ENCODE assay signal across 9 cellular contexts in the genomic region with DNA sequence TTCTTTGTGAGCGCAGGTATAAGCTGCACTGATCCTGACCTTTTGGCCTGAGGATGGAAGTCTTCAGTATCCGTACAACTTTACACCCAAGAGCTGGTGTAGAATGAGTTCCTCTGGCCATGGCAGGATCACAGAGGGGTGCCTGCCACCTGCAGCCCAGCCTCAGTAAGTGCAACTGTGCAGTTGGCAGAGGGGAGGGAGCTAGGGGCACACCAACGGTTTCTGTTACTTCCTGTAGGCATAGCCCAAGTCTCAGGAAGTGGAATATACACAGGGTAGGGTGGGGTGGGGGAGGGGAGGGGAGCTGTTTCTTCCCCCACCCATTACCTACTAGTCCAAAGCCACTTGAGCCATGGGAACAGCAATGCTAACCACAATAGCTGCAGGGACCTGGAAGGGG.
DNase-seq lines count a peak whose midpoint lies in the region; ATAC-seq and TF ChIP-seq lines count a peak whose summit lies in the region.
"Had no signal": no experiment of that assay in that cellular context is flagged by ENCODE, and none has a peak within 500 bp of the region (broad histone marks: within the 10 kb centered on the region; RNA-seq: fewer than 3 reads in every experiment).

No MANE protein-coding gene starts in this region.

- H3K4me3 ChIP-seq in AG09309 (ENCODE audit: control insufficient read depth, low read depth, low read length) (no peak overlapping the region), MM.1S (ENCODE audit: low read length) (no peak overlapping the region), fibroblast of villous mesenchyme (ENCODE audit: low read depth, low read length) (no peak overlapping the region), prostate gland (no peak overlapping the region)
- H3K4me3 ChIP-seq: HAP-1 had no signal

- POLR2A ChIA-PET in activated CD8-positive, alpha-beta T cell treated with anti-CD3 and anti-CD28 coated beads, Interleukin-2, amount 10 ng/mL, durations not matched to agents 7 days and 5 days (lab: Charles Lee), result no interaction called here

- no peaks in the 10 kb centered on the region for H3K79me2 ChIP-seq in MM.1S (ENCODE audit: low read length)

- peak; percentile 75 for TF ChIP-seq CTCF in AG09309 (IDR thresholded peaks at IDR 0.05; ENCODE audit: control insufficient read depth, insufficient read depth, low read depth, low read length, missing control alignments)
- TF ChIP-seq CTCF in MM.1S (IDR thresholded peaks at IDR 0.05; ENCODE audit: low read length), result peak; percentile 33
- peak; percentile 72 for TF ChIP-seq CTCF in fibroblast of villous mesenchyme (IDR thresholded peaks at IDR 0.05; ENCODE audit: insufficient read depth, low read depth, low read length)
- TF ChIP-seq CTCF in prostate gland (IDR thresholded peaks at IDR 0.05), result peak; percentile 25 to 60 (median 52)

- WGBS in prostate gland, result 29% methylated on average over 3 of the region's 3 CpGs

- no peaks in the 10 kb centered on the region for H4K20me1 ChIP-seq in MM.1S (ENCODE audit: insufficient read depth, low read length)

- peak overlapping the region; percentile 62 for H3K27ac Mint-ChIP-seq in activated CD8-positive, alpha-beta T cell treated with anti-CD3 and anti-CD28 coated beads, Interleukin-2, amount 10 ng/mL, durations not matched to agents 7 days and 5 days

- no peak overlapping the region for H3K4me2 ChIP-seq in MM.1S (ENCODE audit: low read depth, low read length)

- H3K4me1 ChIP-seq in MM.1S (ENCODE audit: low read length) (no peaks in the 10 kb centered on the region), prostate gland (replicated peaks) (no peaks in the 10 kb centered on the region)
- H3K4me1 ChIP-seq: HAP-1 had no signal

- H3K4me1 Mint-ChIP-seq in activated CD8-positive, alpha-beta T cell treated with anti-CD3 and anti-CD28 coated beads, Interleukin-2, amount 10 ng/mL, durations not matched to agents 7 days and 5 days (ENCODE audit: low read depth), result peaks cover 34% of the 10 kb centered on the region

- H3K4me3 Mint-ChIP-seq in activated CD8-positive, alpha-beta T cell treated with anti-CD3 and anti-CD28 coated beads, Interleukin-2, amount 10 ng/mL, durations not matched to agents 7 days and 5 days, result no peak overlapping the region

- CTCF ChIA-PET in activated CD8-positive, alpha-beta T cell treated with anti-CD3 and anti-CD28 coated beads, Interleukin-2, amount 10 ng/mL, durations not matched to agents 7 days and 5 days (lab: Charles Lee), result interaction anchor here (0.7 to 2.2 kb wide), 19 partner anchors 24 to 370 kb away, joined by 3 to 22 read pairs (median 4); no protein-coding TSS in a partner anchor

- ATAC-seq in GM18861 (IDR thresholded peaks at IDR 0.05; ENCODE audit: unreplicated experiment) (peak; percentile 95), GM18511 (IDR thresholded peaks at IDR 0.05; ENCODE audit: unreplicated experiment) (no peak)
- peak; percentile 98 for ATAC-seq in activated CD8-positive, alpha-beta T cell treated with anti-CD3 and anti-CD28 coated beads, Interleukin-2, amount 10 ng/mL, durations not matched to agents 7 days and 5 days

- H3K9me3 Mint-ChIP-seq in activated CD8-positive, alpha-beta T cell treated with anti-CD3 and anti-CD28 coated beads, Interleukin-2, amount 10 ng/mL, durations not matched to agents 7 days and 5 days (ENCODE audit: insufficient read depth), result no peaks in the 10 kb centered on the region

- H3K27me3 ChIP-seq in MM.1S (replicated peaks; ENCODE audit: insufficient read depth, low read length) (no peaks in the 10 kb centered on the region), prostate gland (replicated peaks; ENCODE audit: insufficient read depth) (no peaks in the 10 kb centered on the region)

- H3K36me3 Mint-ChIP-seq in activated CD8-positive, alpha-beta T cell treated with anti-CD3 and anti-CD28 coated beads, Interleukin-2, amount 10 ng/mL, durations not matched to agents 7 days and 5 days (ENCODE audit: low read depth), result no peaks in the 10 kb centered on the region

- H3K36me3 ChIP-seq in MM.1S (replicated peaks; ENCODE audit: insufficient read depth, low read length) (no peaks in the 10 kb centered on the region), prostate gland (no peaks in the 10 kb centered on the region)
- H3K36me3 ChIP-seq: HAP-1 had no signal

- DNase-seq in AG09309 (ENCODE audit: low read depth), result peak; percentile 0
- DNase-seq in MM.1S, result peak; percentile 30
- peak; percentile 71 for DNase-seq in activated CD8-positive, alpha-beta T cell treated with anti-CD3 and anti-CD28 coated beads, Interleukin-2, amount 10 ng/mL, durations not matched to agents 7 days and 5 days
- peak; percentile 42 for DNase-seq in fibroblast of villous mesenchyme (ENCODE audit: low read depth)
- peak; percentile 22 for DNase-seq in prostate gland (ENCODE audit: low spot score)
- DNase-seq in midbrain (lab: John Stamatoyannopoulos, UW), result no peak

- H3K9me2 ChIP-seq in MM.1S (replicated peaks; ENCODE audit: insufficient read depth, low read length), result no peaks in the 10 kb centered on the region

- TF ChIP-seq POLR2A in prostate gland (IDR thresholded peaks at IDR 0.05), result no peak

- H2AFZ ChIP-seq in MM.1S (ENCODE audit: low read length), result no peak overlapping the region

- H3K27ac ChIP-seq in MM.1S (ENCODE audit: low read length) (no peak overlapping the region), prostate gland (no peak overlapping the region)

- no peaks in the 10 kb centered on the region for H3K9me3 ChIP-seq in MM.1S (replicated peaks; ENCODE audit: insufficient read depth, low read length)
- H3K9me3 ChIP-seq in prostate gland, result no peaks in the 10 kb centered on the region
- H3K9me3 ChIP-seq: HAP-1 had no signal

- H3K27me3 Mint-ChIP-seq in activated CD8-positive, alpha-beta T cell treated with anti-CD3 and anti-CD28 coated beads, Interleukin-2, amount 10 ng/mL, durations not matched to agents 7 days and 5 days (ENCODE audit: low read depth), result no peaks in the 10 kb centered on the region

- no peak overlapping the region for H3K9ac ChIP-seq in MM.1S (ENCODE audit: low read length)

- intact Hi-C loops in prostate gland (cut with DNase I), result loop anchor here (5.0 kb wide), 1 partner anchor 200 kb away; no protein-coding TSS in a partner anchor

- H3F3A ChIP-seq in MM.1S (ENCODE audit: insufficient read depth, low read length), result no peaks in the 10 kb centered on the region
